In genomic region chr4:25712611-25713010, GRCh38 we compare ENCODE assay signal across 19 cellular contexts. TPM values are rescaled to one million over a fixed set of nuclear protein-coding genes. Genes with fewer than 3 reads are reported as not detected.
DNase-seq lines count a peak whose midpoint lies in the region; ATAC-seq and TF ChIP-seq lines count a peak whose summit lies in the region.
"Had no signal": no experiment of that assay in that cellular context is flagged by ENCODE, and none has a peak within 500 bp of the region (broad histone marks: within the 10 kb centered on the region; RNA-seq: fewer than 3 reads in every experiment).

No MANE protein-coding gene starts in this region.

- peaks cover 2% of the 10 kb centered on the region for H3K9me3 Mint-ChIP-seq in activated naive CD4-positive, alpha-beta T cell treated with anti-CD3 and anti-CD28 coated beads, Interleukin-2, amount 10 ng/mL, durations not matched to agents 7 days and 5 days
- H3K9me3 Mint-ChIP-seq in nephron progenitor cell: peaks cover 11% of the 10 kb centered on the region
- no peaks in the 10 kb centered on the region for H3K9me3 Mint-ChIP-seq in MCF 10A (ENCODE audit: unreplicated experiment)

- no peak overlapping the region for H3K4me3 Mint-ChIP-seq in activated naive CD4-positive, alpha-beta T cell treated with anti-CD3 and anti-CD28 coated beads, Interleukin-2, amount 10 ng/mL, durations not matched to agents 7 days and 5 days
- H3K4me3 Mint-ChIP-seq in nephron progenitor cell (no peak overlapping the region), MCF 10A (ENCODE audit: unreplicated experiment) (no peak overlapping the region)
- H3K4me3 Mint-ChIP-seq: CD4-positive, alpha-beta memory T cell had no signal

- H3K36me3 Mint-ChIP-seq in activated naive CD4-positive, alpha-beta T cell treated with anti-CD3 and anti-CD28 coated beads, Interleukin-2, amount 10 ng/mL, durations not matched to agents 7 days and 5 days: no peaks in the 10 kb centered on the region
- H3K36me3 Mint-ChIP-seq in nephron progenitor cell (ENCODE audit: low read depth) (peaks cover 4% of the 10 kb centered on the region), MCF 10A (ENCODE audit: insufficient read depth, unreplicated experiment) (no peaks in the 10 kb centered on the region)

- H3K27ac Mint-ChIP-seq in activated naive CD4-positive, alpha-beta T cell treated with anti-CD3 and anti-CD28 coated beads, Interleukin-2, amount 10 ng/mL, durations not matched to agents 7 days and 5 days: peak overlapping the region; percentile 19
- H3K27ac Mint-ChIP-seq in nephron progenitor cell (peak overlapping the region; percentile 33), MCF 10A (ENCODE audit: low read depth, unreplicated experiment) (no peak overlapping the region)
- H3K27ac Mint-ChIP-seq: CD4-positive, alpha-beta memory T cell had no signal

- no peak for DNase-seq in activated naive CD4-positive, alpha-beta T cell treated with anti-CD3 and anti-CD28 coated beads, Interleukin-2, amount 10 ng/mL, durations not matched to agents 7 days and 5 days
- no peak for DNase-seq in activated naive CD4-positive, alpha-beta T cell treated with anti-CD3 and anti-CD28 coated beads, Interleukin-2, amount 50 U/mL, for 16 hours
- no peak for DNase-seq in nephron progenitor cell
- no peak for DNase-seq in DMS53 (lab: John Stamatoyannopoulos, UW)
- no peak for DNase-seq in MCF 10A (ENCODE audit: unreplicated experiment)
- DNase-seq: 8988T; ACHN; AML-193; C1 segment of cervical spinal cord; Calu3; CD4-positive, alpha-beta memory T cell; COR-L47; DND-41; GM23248; H7; HCEC 1CT had no signal

- H3K27me3 Mint-ChIP-seq in activated naive CD4-positive, alpha-beta T cell treated with anti-CD3 and anti-CD28 coated beads, Interleukin-2, amount 10 ng/mL, durations not matched to agents 7 days and 5 days: no peaks in the 10 kb centered on the region
- H3K27me3 Mint-ChIP-seq in nephron progenitor cell (ENCODE audit: low read depth, poor library complexity) (peaks cover 9% of the 10 kb centered on the region), MCF 10A (ENCODE audit: insufficient read depth, unreplicated experiment) (no peaks in the 10 kb centered on the region)
- H3K27me3 Mint-ChIP-seq: CD4-positive, alpha-beta memory T cell had no signal

- no TSS peak for BruUV-seq in MCF 10A (replicated peaks; lab: Mats Ljungman, UMichigan)

- TF ChIP-seq CTCF in nephron progenitor cell (IDR thresholded peaks at IDR 0.05) (no peak), MCF 10A (IDR thresholded peaks at IDR 0.05; ENCODE audit: unreplicated experiment) (no peak)

- CTCF ChIA-PET in activated naive CD4-positive, alpha-beta T cell treated with anti-CD3 and anti-CD28 coated beads, Interleukin-2, amount 10 ng/mL, durations not matched to agents 7 days and 5 days (lab: Charles Lee): no interaction called here
- CTCF ChIA-PET in MCF 10A (lab: Yijun Ruan, JAX): interaction anchor here (1.2 kb wide), 1 partner anchor 181 kb away, joined by 3 read pairs; no protein-coding TSS in a partner anchor

- ATAC-seq in SK-N-SH treated with all-trans-retinoic acid at 6 μM for 48 hours (no peak), HG02571 (IDR thresholded peaks at IDR 0.05; ENCODE audit: unreplicated experiment) (no peak)
- ATAC-seq: A549 had no signal

- POLR2A ChIA-PET in MCF 10A (lab: Yijun Ruan, JAX): no interaction called here

- intact Hi-C loops in MCF 10A (cut with micrococcal nuclease): no loop called here

- no peaks in the 10 kb centered on the region for H3K4me1 Mint-ChIP-seq in activated naive CD4-positive, alpha-beta T cell treated with anti-CD3 and anti-CD28 coated beads, Interleukin-2, amount 10 ng/mL, durations not matched to agents 7 days and 5 days
- H3K4me1 Mint-ChIP-seq in nephron progenitor cell (no peaks in the 10 kb centered on the region), MCF 10A (ENCODE audit: insufficient read depth, unreplicated experiment) (peaks cover 5% of the 10 kb centered on the region)
- H3K4me1 Mint-ChIP-seq: CD4-positive, alpha-beta memory T cell had no signal

TF ChIP-seq in SK-N-SH treated with all-trans-retinoic acid at 6 μM for 48 hours, 23 proteins besides CTCF, POLR2A, EP300 and RAD21:
- TF ChIP-seq BACH2 (CRISPR knock-in tag; IDR thresholded peaks at IDR 0.05; ENCODE audit: borderline replicate concordance) (no peak), TCF4 (CRISPR knock-in tag; IDR thresholded peaks at IDR 0.05; ENCODE audit: borderline replicate concordance) (0 out of 2 replicates have a peak, but pooled peaks have one; percentile 50)

RNA-seq across cellular contexts. Expression of gene SLC34A2, which starts 57.0 kb away (rescaled TPM):
- total RNA-seq in MCF 10A (2022): not detected in 2 replicates
- total RNA-seq: CD4-positive, alpha-beta memory T cell; GM23248 had no signal
